Comparison of ENCODE assay signal across 1 cellular context in the genomic region with DNA sequence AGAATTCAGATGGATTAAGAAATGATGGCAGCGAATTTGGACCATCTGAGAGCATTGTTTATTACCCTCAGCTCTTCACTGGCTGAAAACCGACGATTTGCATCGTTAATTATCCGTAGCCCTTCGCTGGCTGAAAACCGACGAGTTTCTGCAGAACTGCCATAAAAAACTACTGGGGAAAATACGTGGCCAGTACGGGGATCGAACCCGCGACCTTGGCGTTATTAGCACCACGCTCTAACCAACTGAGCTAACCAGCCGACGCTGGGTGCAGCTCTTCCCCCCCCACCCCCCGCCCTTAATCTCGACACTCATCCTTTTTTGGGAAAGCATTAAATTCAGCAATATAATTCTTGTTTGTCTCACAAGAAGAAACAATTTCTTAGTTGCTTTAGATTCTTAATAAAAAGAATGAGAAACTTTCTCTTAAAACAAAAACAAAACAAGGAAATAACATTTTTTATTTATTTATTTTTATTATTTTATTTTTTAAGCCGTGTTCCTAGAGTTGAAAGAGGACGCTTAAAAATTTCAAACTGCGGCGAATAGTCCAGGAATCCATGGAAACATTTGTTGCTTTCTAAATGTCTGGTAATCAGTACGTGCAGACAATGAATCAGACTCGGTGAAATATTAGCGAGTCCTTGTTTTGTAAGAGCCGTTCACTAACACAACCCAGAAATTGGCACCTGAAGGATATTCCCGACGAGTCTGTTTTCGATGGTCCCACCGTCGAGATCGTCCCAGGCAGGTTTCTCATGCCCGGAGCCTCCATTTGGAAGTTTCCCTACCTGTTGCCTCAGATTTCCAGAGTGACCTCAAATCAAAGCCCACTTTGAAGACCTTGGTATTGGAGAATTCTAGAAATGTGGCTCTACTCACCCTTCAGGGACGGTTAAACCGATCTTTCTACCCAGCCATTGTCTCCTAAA.
TF ChIP-seq lines count a peak whose summit lies in the region.

No MANE protein-coding gene starts in this region.

TF ChIP-seq in HEK293, 187 proteins besides CTCF, POLR2A, EP300 and RAD21 (continued from another document and continues in another):
- TF ChIP-seq, protein P1, sequence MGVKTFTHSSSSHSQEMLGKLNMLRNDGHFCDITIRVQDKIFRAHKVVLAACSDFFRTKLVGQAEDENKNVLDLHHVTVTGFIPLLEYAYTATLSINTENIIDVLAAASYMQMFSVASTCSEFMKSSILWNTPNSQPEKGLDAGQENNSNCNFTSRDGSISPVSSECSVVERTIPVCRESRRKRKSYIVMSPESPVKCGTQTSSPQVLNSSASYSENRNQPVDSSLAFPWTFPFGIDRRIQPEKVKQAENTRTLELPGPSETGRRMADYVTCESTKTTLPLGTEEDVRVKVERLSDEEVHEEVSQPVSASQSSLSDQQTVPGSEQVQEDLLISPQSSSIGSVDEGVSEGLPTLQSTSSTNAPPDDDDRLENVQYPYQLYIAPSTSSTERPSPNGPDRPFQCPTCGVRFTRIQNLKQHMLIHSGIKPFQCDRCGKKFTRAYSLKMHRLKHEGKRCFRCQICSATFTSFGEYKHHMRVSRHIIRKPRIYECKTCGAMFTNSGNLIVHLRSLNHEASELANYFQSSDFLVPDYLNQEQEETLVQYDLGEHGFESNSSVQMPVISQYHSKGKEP (tag by site-specific recombination; IDR thresholded peaks at IDR 0.05), result peak; percentile 44
- TF ChIP-seq, protein P2, sequence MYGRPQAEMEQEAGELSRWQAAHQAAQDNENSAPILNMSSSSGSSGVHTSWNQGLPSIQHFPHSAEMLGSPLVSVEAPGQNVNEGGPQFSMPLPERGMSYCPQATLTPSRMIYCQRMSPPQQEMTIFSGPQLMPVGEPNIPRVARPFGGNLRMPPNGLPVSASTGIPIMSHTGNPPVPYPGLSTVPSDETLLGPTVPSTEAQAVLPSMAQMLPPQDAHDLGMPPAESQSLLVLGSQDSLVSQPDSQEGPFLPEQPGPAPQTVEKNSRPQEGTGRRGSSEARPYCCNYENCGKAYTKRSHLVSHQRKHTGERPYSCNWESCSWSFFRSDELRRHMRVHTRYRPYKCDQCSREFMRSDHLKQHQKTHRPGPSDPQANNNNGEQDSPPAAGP (tag by site-specific recombination; IDR thresholded peaks at IDR 0.05), result peak; percentile 44; the same call in 1 of the 2 replicates
- TF ChIP-seq ZNF624 (tag by site-specific recombination; IDR thresholded peaks at IDR 0.05) (no peak), ZNF341 (tag by site-specific recombination; IDR thresholded peaks at IDR 0.05; ENCODE audit: low read depth) (peak; percentile 83), KLF16 (tag by site-specific recombination; IDR thresholded peaks at IDR 0.05) (no peak), ZNF121 (tag by site-specific recombination; IDR thresholded peaks at IDR 0.05) (0 out of 2 replicates have a peak, but pooled peaks have one; percentile 19), ZNF202 (tag by site-specific recombination; IDR thresholded peaks at IDR 0.05; ENCODE audit: borderline replicate concordance) (no peak), BCL6B (tag by site-specific recombination; IDR thresholded peaks at IDR 0.05) (no peak), ZNF610 (tag by site-specific recombination; IDR thresholded peaks at IDR 0.05; ENCODE audit: borderline replicate concordance) (0 out of 2 replicates have a peak, but pooled peaks have one; percentile 31), GLI4 (tag by site-specific recombination; IDR thresholded peaks at IDR 0.05) (no peak; the same call in 1 of the 2 replicates), GLIS2 (tag by site-specific recombination; IDR thresholded peaks at IDR 0.05) (0 out of 2 replicates have a peak, but pooled peaks have one; percentile 46), ZSCAN16 (tag by site-specific recombination; IDR thresholded peaks at IDR 0.05) (no peak), SCRT2 (tag by site-specific recombination; IDR thresholded peaks at IDR 0.05) (peak; percentile 93), ZNF473 (tag by site-specific recombination; IDR thresholded peaks at IDR 0.05) (no peak), ZBTB17 (tag by site-specific recombination; IDR thresholded peaks at IDR 0.05) (peak; percentile 80), PATZ1 (tag by site-specific recombination; IDR thresholded peaks at IDR 0.05) (peak; percentile 95), GLIS1 (tag by site-specific recombination; IDR thresholded peaks at IDR 0.05) (no peak), ZNF48 (tag by site-specific recombination; IDR thresholded peaks at IDR 0.05) (no peak), SCRT1 (tag by site-specific recombination; IDR thresholded peaks at IDR 0.05; ENCODE audit: borderline replicate concordance) (peak; percentile 24; the same call in 1 of the 2 replicates), ZNF548 (tag by site-specific recombination; IDR thresholded peaks at IDR 0.05) (no peak), ZFP41 (tag by site-specific recombination; IDR thresholded peaks at IDR 0.05; ENCODE audit: borderline replicate concordance) (no peak), ZSCAN30 (tag by site-specific recombination; IDR thresholded peaks at IDR 0.05) (peak; percentile 74), ZIC2 (tag by site-specific recombination; IDR thresholded peaks at IDR 0.05) (no peak), ZNF148 (tag by site-specific recombination; IDR thresholded peaks at IDR 0.05; ENCODE audit: borderline replicate concordance) (no peak), ZNF558 (tag by site-specific recombination; IDR thresholded peaks at IDR 0.05) (no peak), ZEB2 (tag by site-specific recombination; IDR thresholded peaks at IDR 0.05) (0 out of 2 replicates have a peak, but pooled peaks have one; percentile 31), ZNF561 (tag by site-specific recombination; IDR thresholded peaks at IDR 0.05; ENCODE audit: borderline replicate concordance) (peak; percentile 88), ZNF24 (tag by site-specific recombination; IDR thresholded peaks at IDR 0.05) (peak; percentile 71; the same call in 1 of the 2 replicates)
- TF ChIP-seq, protein P3, sequence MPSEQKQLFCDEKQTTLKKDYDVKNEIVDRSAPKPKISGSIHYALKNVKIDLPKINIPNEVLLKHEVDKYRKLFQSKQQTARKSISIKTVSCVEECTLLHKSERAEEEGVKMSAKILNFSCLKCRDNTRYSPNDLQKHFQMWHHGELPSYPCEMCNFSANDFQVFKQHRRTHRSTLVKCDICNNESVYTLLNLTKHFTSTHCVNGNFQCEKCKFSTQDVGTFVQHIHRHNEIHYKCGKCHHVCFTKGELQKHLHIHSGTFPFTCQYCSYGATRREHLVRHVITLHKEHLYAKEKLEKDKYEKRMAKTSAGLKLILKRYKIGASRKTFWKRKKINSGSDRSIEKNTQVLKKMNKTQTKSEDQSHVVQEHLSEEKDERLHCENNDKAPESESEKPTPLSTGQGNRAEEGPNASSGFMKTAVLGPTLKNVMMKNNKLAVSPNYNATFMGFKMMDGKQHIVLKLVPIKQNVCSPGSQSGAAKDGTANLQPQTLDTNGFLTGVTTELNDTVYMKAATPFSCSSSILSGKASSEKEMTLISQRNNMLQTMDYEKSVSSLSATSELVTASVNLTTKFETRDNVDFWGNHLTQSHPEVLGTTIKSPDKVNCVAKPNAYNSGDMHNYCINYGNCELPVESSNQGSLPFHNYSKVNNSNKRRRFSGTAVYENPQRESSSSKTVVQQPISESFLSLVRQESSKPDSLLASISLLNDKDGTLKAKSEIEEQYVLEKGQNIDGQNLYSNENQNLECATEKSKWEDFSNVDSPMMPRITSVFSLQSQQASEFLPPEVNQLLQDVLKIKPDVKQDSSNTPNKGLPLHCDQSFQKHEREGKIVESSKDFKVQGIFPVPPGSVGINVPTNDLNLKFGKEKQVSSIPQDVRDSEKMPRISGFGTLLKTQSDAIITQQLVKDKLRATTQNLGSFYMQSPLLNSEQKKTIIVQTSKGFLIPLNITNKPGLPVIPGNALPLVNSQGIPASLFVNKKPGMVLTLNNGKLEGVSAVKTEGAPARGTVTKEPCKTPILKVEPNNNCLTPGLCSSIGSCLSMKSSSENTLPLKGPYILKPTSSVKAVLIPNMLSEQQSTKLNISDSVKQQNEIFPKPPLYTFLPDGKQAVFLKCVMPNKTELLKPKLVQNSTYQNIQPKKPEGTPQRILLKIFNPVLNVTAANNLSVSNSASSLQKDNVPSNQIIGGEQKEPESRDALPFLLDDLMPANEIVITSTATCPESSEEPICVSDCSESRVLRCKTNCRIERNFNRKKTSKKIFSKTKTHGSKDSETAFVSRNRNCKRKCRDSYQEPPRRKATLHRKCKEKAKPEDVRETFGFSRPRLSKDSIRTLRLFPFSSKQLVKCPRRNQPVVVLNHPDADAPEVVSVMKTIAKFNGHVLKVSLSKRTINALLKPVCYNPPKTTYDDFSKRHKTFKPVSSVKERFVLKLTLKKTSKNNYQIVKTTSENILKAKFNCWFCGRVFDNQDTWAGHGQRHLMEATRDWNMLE (tag by site-specific recombination; conservative IDR thresholded peaks at IDR 0.05; ENCODE audit: low read depth), result 0 out of 2 replicates have a peak, but pooled peaks have one; percentile 7
- TF ChIP-seq, protein P4, sequence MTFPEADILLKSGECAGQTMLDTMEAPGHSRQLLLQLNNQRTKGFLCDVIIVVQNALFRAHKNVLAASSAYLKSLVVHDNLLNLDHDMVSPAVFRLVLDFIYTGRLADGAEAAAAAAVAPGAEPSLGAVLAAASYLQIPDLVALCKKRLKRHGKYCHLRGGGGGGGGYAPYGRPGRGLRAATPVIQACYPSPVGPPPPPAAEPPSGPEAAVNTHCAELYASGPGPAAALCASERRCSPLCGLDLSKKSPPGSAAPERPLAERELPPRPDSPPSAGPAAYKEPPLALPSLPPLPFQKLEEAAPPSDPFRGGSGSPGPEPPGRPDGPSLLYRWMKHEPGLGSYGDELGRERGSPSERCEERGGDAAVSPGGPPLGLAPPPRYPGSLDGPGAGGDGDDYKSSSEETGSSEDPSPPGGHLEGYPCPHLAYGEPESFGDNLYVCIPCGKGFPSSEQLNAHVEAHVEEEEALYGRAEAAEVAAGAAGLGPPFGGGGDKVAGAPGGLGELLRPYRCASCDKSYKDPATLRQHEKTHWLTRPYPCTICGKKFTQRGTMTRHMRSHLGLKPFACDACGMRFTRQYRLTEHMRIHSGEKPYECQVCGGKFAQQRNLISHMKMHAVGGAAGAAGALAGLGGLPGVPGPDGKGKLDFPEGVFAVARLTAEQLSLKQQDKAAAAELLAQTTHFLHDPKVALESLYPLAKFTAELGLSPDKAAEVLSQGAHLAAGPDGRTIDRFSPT (tag by site-specific recombination; IDR thresholded peaks at IDR 0.05), result 0 out of 2 replicates have a peak, but pooled peaks have one; percentile 29
- TF ChIP-seq, protein P5, sequence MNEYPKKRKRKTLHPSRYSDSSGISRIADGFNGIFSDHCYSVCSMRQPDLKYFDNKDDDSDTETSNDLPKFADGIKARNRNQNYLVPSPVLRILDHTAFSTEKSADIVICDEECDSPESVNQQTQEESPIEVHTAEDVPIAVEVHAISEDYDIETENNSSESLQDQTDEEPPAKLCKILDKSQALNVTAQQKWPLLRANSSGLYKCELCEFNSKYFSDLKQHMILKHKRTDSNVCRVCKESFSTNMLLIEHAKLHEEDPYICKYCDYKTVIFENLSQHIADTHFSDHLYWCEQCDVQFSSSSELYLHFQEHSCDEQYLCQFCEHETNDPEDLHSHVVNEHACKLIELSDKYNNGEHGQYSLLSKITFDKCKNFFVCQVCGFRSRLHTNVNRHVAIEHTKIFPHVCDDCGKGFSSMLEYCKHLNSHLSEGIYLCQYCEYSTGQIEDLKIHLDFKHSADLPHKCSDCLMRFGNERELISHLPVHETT (tag by site-specific recombination; IDR thresholded peaks at IDR 0.05), result 0 out of 2 replicates have a peak, but pooled peaks have one; percentile 35
